Comparison of ENCODE assay signal across 8 cellular contexts in the genomic region with DNA sequence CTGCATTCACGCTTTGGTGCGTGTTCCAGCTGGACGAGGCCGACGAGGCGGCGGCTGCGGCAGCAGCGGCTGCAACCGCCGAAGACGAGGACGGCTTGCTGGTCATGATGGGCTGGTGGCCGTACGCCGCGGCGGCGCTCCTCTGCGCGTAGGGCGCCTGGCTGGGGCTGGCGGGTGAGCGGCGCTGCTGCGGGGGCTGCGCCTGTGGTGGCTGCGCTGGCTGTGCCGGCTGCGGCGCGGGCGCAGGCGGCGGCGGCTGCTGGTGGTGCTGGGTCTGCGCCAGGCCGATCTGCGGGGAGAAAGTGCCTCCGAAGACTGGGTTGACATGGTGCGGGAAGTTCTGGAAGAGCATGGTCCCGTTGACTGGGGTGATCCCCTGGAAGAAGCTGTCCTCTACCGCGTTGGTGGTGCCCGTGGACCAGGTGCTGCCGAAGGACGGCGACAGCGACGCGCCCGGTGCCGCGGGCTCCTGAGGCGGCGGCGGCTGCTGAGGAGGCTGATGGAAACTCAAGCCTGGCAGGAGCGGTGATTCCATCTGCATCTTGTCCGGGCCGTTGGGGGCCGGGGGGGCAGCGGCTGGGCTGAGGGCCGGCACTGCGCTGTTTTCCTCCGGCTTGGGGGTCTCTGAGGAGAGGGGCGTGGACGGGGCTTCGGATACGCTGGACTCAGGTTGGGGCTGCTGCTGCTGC.
A peak's percentile ranks its signal among the peaks of the same experiment; 100 is the strongest.
DNase-seq lines count a peak whose midpoint lies in the region; ATAC-seq and TF ChIP-seq lines count a peak whose summit lies in the region.

No MANE protein-coding gene starts in this region.

- H3K27ac ChIP-seq in layer of hippocampus (ENCODE audit: low read depth, low read length): peak overlapping the region; percentile 92

- no peak for TF ChIP-seq CTCF in WI38 (IDR thresholded peaks at IDR 0.05; ENCODE audit: low read depth, low read length)

- ATAC-seq in HG03432 (IDR thresholded peaks at IDR 0.05; ENCODE audit: unreplicated experiment): peak; percentile 43

- DNase-seq in DMS53 (lab: John Stamatoyannopoulos, UW) (peak; percentile 32), DMS53 treated with DMSO at 0.1 percent for 48 hours (lab: John Stamatoyannopoulos, UW; ENCODE audit: unreplicated experiment) (no peak), cerebellar cortex (ENCODE audit: low spot score) (peak; percentile 31), NAMALWA (ENCODE audit: low spot score) (no peak)
- DNase-seq in stimulated activated CD4-positive, alpha-beta T cell treated with anti-CD3 and anti-CD28 coated beads, Interleukin-15, amount 100 ng/mL, for 24 hours: peak; percentile 56

- peak overlapping the region; percentile 73 for H3K4me3 ChIP-seq in WI38 (ENCODE audit: low read depth, low read length)

- H3K27me3 ChIP-seq in layer of hippocampus (ENCODE audit: control insufficient read depth, insufficient read depth, low read length): no peaks in the 10 kb centered on the region

Comparison
In these comparisons a context has a peak if more than half of its experiments do, and no peak if none do; other contexts are left out.
1. DNase-seq: peak in DMS53 (single experiment), cerebellar cortex (single experiment) and stimulated activated CD4-positive, alpha-beta T cell treated with anti-CD3 and anti-CD28 coated beads, Interleukin-15, amount 100 ng/mL, for 24 hours (single experiment); none in DMS53 treated with DMSO at 0.1 percent for 48 hours (single experiment) and NAMALWA (single experiment).